In the genomic region with DNA sequence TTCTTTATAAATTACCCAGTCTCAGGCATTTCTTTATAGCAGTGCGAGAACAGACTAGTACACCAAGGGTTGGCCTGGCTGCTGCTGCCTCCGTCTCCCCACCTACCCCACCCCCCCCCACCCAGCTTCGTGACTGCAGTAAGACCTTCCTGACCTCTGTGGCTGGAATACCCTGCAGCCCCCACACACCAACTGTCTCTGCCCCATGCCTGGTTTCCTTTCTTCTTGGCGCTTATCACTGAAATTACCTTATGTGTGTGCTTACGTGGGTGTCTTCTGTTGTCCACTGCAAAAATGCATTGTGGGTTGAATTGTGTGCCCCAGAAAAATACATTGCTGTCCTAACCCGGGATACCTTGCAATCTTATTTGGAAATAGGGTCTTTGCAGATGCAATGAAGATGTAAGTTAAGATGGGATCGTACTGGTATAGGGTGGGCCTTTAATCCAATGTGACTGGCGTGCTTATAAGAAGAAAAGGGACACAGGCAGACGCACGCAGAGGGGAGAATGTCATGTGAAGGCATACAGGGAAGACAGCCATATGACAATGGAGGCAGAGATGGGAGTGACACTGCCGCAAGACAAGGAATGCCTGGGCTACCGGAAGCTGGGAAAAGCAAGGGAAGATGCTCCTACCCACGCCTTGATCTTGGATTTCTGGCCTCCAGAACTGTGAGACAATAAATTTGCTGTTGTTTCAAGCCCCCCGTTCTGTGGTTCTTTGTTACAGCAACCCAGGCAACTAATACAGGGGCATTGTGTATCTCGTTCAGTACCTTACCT, we compare ENCODE assay signal across 1 cellular context.
TF ChIP-seq lines count a peak whose summit lies in the region.

No MANE protein-coding gene starts in this region.

TF ChIP-seq in H1, 55 proteins besides CTCF, POLR2A, EP300 and RAD21:
- no peak for TF ChIP-seq PHF8 (conservative IDR thresholded peaks at IDR 0.05; ENCODE audit: low read depth, low read length)
- no peak for TF ChIP-seq TAF1 (IDR thresholded peaks at IDR 0.05; ENCODE audit: low read depth, low read length)
- no peak for TF ChIP-seq MAFK (IDR thresholded peaks at IDR 0.05; ENCODE audit: low read depth, low read length)
- no peak for TF ChIP-seq SP1 (IDR thresholded peaks at IDR 0.05; ENCODE audit: low read depth, low read length)
- TF ChIP-seq CHD2 (IDR thresholded peaks at IDR 0.05; ENCODE audit: low read length): no peak
- TF ChIP-seq RBBP5 (IDR thresholded peaks at IDR 0.05; ENCODE audit: borderline replicate concordance, low read depth, low read length): no peak
- no peak for TF ChIP-seq TCF12 (IDR thresholded peaks at IDR 0.05; ENCODE audit: low read depth, low read length)
- no peak for TF ChIP-seq TBP (IDR thresholded peaks at IDR 0.05; ENCODE audit: low read depth, low read length)
